In the genomic region with DNA sequence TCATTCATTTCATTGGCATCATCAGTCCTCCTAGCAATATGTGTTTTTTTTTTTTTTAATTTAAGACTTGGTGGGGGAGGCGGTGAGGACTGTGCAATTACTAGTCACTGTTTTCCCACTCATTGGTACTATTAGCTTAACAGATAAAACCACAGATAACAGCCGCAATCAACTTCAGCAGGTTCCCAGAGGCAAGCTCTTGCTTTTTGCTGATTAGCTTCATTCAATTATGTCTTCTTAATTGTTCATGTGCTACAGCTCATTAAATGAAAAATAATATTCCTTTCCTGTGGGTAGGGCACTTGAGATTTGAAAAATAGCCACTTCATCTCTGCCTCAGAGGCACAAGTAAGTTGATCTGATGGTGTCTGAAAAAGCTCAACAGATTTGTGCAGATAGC, we compare ENCODE assay signal across 32 cellular contexts.
"Had no signal": no experiment of that assay in that cellular context is flagged by ENCODE, and none has a peak within 500 bp of the region (broad histone marks: within the 10 kb centered on the region; RNA-seq: fewer than 3 reads in every experiment).

No MANE protein-coding gene starts in this region.

- H3K79me2 ChIP-seq: parathyroid adenoma had no signal

- H3K4me3 Mint-ChIP-seq: activated CD4-positive, alpha-beta memory T cell treated with anti-CD3 and anti-CD28 coated beads, Interleukin-2, amount 10 ng/mL, durations not matched to agents 7 days and 5 days; activated CD4-positive, alpha-beta T cell treated with anti-CD3 and anti-CD28 coated beads, Interleukin-2, amount 10 ng/mL, durations not matched to agents 7 days and 5 days; activated T-cell treated with anti-CD3 and anti-CD28 coated beads, Interleukin-2, amount 50 U/mL, for 24 hours; dendritic cell treated with granulocyte-macrophage colony-stimulating factor and Interleukin-4, amounts not matched to agents 40 ng/mL and 50 ng/mL, for 4 days; naive thymus-derived CD8-positive, alpha-beta T cell; neural crest cell; stimulated activated naive B cell treated with anti-CD40 and anti-IgM and Interleukin-4, amounts not matched to agents 10 μg/mL and 1 μg/mL and 100 μg/mL, for 72 hours; T-helper 1 cell treated with Interleukin-12 subunit alpha and Interleukin-12 subunit beta and Interleukin-4 antibody, amounts not matched to agents 30 μg/mL and 1 μg/mL, for 36 hours; WTC11 had no signal

- H3K9me3 ChIP-seq: esophagus squamous epithelium, heart right ventricle, psoas muscle, right atrium auricular region, stomach, thyroid gland, upper lobe of right lung had no signal

- H3K27ac Mint-ChIP-seq: activated CD4-positive, alpha-beta memory T cell treated with anti-CD3 and anti-CD28 coated beads, Interleukin-2, amount 10 ng/mL, durations not matched to agents 7 days and 5 days; activated CD4-positive, alpha-beta T cell treated with anti-CD3 and anti-CD28 coated beads, Interleukin-2, amount 10 ng/mL, durations not matched to agents 7 days and 5 days; activated T-cell treated with anti-CD3 and anti-CD28 coated beads, Interleukin-2, amount 50 U/mL, for 24 hours; dendritic cell treated with granulocyte-macrophage colony-stimulating factor and Interleukin-4, amounts not matched to agents 40 ng/mL and 50 ng/mL, for 4 days; naive thymus-derived CD8-positive, alpha-beta T cell; stimulated activated naive B cell treated with anti-CD40 and anti-IgM and Interleukin-4, amounts not matched to agents 10 μg/mL and 1 μg/mL and 100 μg/mL, for 72 hours; T-helper 1 cell treated with Interleukin-12 subunit alpha and Interleukin-12 subunit beta and Interleukin-4 antibody, amounts not matched to agents 30 μg/mL and 1 μg/mL, for 36 hours; WTC11 had no signal

- ATAC-seq: heart right ventricle; left cardiac atrium; naive thymus-derived CD8-positive, alpha-beta T cell; psoas muscle; stimulated activated naive B cell treated with anti-CD40 and anti-IgM and Interleukin-4, amounts not matched to agents 10 μg/mL and 1 μg/mL and 100 μg/mL, for 72 hours; upper lobe of right lung; WTC11 had no signal

- H3K9me3 Mint-ChIP-seq: dendritic cell treated with granulocyte-macrophage colony-stimulating factor and Interleukin-4, amounts not matched to agents 40 ng/mL and 50 ng/mL, for 4 days; neural crest cell; stimulated activated naive B cell treated with anti-CD40 and anti-IgM and Interleukin-4, amounts not matched to agents 10 μg/mL and 1 μg/mL and 100 μg/mL, for 72 hours; WTC11 had no signal

- H3K36me3 ChIP-seq: esophagus squamous epithelium, heart right ventricle, right atrium auricular region, stomach, thyroid gland, upper lobe of right lung had no signal

- H3K36me3 Mint-ChIP-seq: naive thymus-derived CD8-positive, alpha-beta T cell; stimulated activated naive B cell treated with anti-CD40 and anti-IgM and Interleukin-4, amounts not matched to agents 10 μg/mL and 1 μg/mL and 100 μg/mL, for 72 hours; WTC11 had no signal

- DNase-seq: activated CD4-positive, alpha-beta memory T cell treated with anti-CD3 and anti-CD28 coated beads, Interleukin-2, amount 10 ng/mL, durations not matched to agents 7 days and 5 days; activated CD4-positive, alpha-beta T cell treated with anti-CD3 and anti-CD28 coated beads for 1 hour; activated CD4-positive, alpha-beta T cell treated with anti-CD3 and anti-CD28 coated beads, Interleukin-2, amount 10 ng/mL, durations not matched to agents 7 days and 5 days; activated CD8-positive, alpha-beta memory T cell treated with anti-CD3 and anti-CD28 coated beads, Interleukin-2, amount 50 U/mL, for 48 hours; activated gamma-delta T cell treated with Interleukin-2 at 50 U/mL for 16 hours; activated naive CD4-positive, alpha-beta T cell treated with anti-CD3 and anti-CD28 coated beads, Interleukin-2, amount 50 U/mL, for 16 hours; activated T-cell treated with anti-CD3 and anti-CD28 coated beads, Interleukin-2, amount 50 U/mL, for 24 hours; amniotic stem cell; central memory CD4-positive, alpha-beta T cell; esophagus squamous epithelium; foreskin melanocyte; heart right ventricle; left cardiac atrium; naive thymus-derived CD8-positive, alpha-beta T cell; nucleus accumbens; psoas muscle; stimulated activated CD4-positive, alpha-beta T cell treated with anti-CD3 and anti-CD28 coated beads, Interleukin-15, amount 100 ng/mL, for 24 hours; stimulated activated CD4-positive, alpha-beta T cell treated with anti-CD3 and anti-CD28 coated beads, Interleukin-2, amount 100 ng/mL, for 24 hours; stimulated activated naive B cell treated with anti-CD40 and anti-IgM and Interleukin-4, amounts not matched to agents 10 μg/mL and 1 μg/mL and 100 μg/mL, for 72 hours; stomach; T-helper 9 cell; thyroid gland; upper lobe of right lung had no signal

- H3K27ac ChIP-seq: epithelial cell of prostate, esophagus squamous epithelium, heart right ventricle, parathyroid adenoma, psoas muscle, right atrium auricular region, stomach, thyroid gland, upper lobe of right lung had no signal

- H3K4me3 ChIP-seq: esophagus squamous epithelium, heart right ventricle, psoas muscle, right atrium auricular region, stomach, thyroid gland, upper lobe of right lung had no signal

- H3K27me3 ChIP-seq: esophagus squamous epithelium, heart right ventricle, right atrium auricular region, stomach, thyroid gland, upper lobe of right lung had no signal

- H3K4me1 Mint-ChIP-seq: activated CD4-positive, alpha-beta memory T cell treated with anti-CD3 and anti-CD28 coated beads, Interleukin-2, amount 10 ng/mL, durations not matched to agents 7 days and 5 days; activated CD4-positive, alpha-beta T cell treated with anti-CD3 and anti-CD28 coated beads, Interleukin-2, amount 10 ng/mL, durations not matched to agents 7 days and 5 days; naive thymus-derived CD8-positive, alpha-beta T cell; neural crest cell; stimulated activated naive B cell treated with anti-CD40 and anti-IgM and Interleukin-4, amounts not matched to agents 10 μg/mL and 1 μg/mL and 100 μg/mL, for 72 hours; WTC11 had no signal

- FAIRE-seq: keratinocyte, TTC549 had no signal

- H3K27me3 Mint-ChIP-seq: activated CD4-positive, alpha-beta memory T cell treated with anti-CD3 and anti-CD28 coated beads, Interleukin-2, amount 10 ng/mL, durations not matched to agents 7 days and 5 days; activated CD4-positive, alpha-beta T cell treated with anti-CD3 and anti-CD28 coated beads, Interleukin-2, amount 10 ng/mL, durations not matched to agents 7 days and 5 days; activated T-cell treated with anti-CD3 and anti-CD28 coated beads, Interleukin-2, amount 50 U/mL, for 24 hours; dendritic cell treated with granulocyte-macrophage colony-stimulating factor and Interleukin-4, amounts not matched to agents 40 ng/mL and 50 ng/mL, for 4 days; naive thymus-derived CD8-positive, alpha-beta T cell; stimulated activated naive B cell treated with anti-CD40 and anti-IgM and Interleukin-4, amounts not matched to agents 10 μg/mL and 1 μg/mL and 100 μg/mL, for 72 hours had no signal

- H2AFZ ChIP-seq: parathyroid adenoma had no signal

- H3K9ac ChIP-seq: parathyroid adenoma had no signal

- H3K4me1 ChIP-seq: esophagus squamous epithelium, heart right ventricle, parathyroid adenoma, psoas muscle, right atrium auricular region, stomach, thyroid gland, upper lobe of right lung had no signal
